8 cellular contexts compared by ENCODE assay signal in genomic region chr13:113759525-113760137, GRCh38. TPM values are rescaled to one million over a fixed set of nuclear protein-coding genes. Genes with fewer than 3 reads are reported as not detected.
DNase-seq lines count a peak whose midpoint lies in the region; ATAC-seq and TF ChIP-seq lines count a peak whose summit lies in the region.

No MANE protein-coding gene starts in this region.

- ATAC-seq in central memory CD8-positive, alpha-beta T cell (replicated peaks; ENCODE audit: extremely low read depth, poor library complexity, severe bottlenecking): no peak
- peak; percentile 4 for ATAC-seq in left lung
- no peak for ATAC-seq in HG03469 (IDR thresholded peaks at IDR 0.05; ENCODE audit: unreplicated experiment)
- no peak for ATAC-seq in HG03457 (IDR thresholded peaks at IDR 0.05; ENCODE audit: unreplicated experiment)

- no peaks in the 10 kb centered on the region for H3K9me2 ChIP-seq in DOHH2 (replicated peaks; ENCODE audit: control insufficient read depth, low read length)
- H3K9me2 ChIP-seq in MM.1S (replicated peaks; ENCODE audit: insufficient read depth, low read length): no peaks in the 10 kb centered on the region

- no peak for DNase-seq in MM.1S
- no peak for DNase-seq in central memory CD8-positive, alpha-beta T cell (ENCODE audit: low spot score in 2 of 2)
- no peak for DNase-seq in left lung
- DNase-seq in substantia nigra (lab: John Stamatoyannopoulos, UW): peak in 1 of 49 donors; percentile 7
- no peak for DNase-seq in activated CD4-positive, alpha-beta T cell treated with anti-CD3 and anti-CD28 coated beads for 4 hours

- no peak for TF ChIP-seq CTCF in DOHH2 (IDR thresholded peaks at IDR 0.05; ENCODE audit: low read depth, low read length, poor library complexity, severe bottlenecking)
- no peak for TF ChIP-seq CTCF in MM.1S (IDR thresholded peaks at IDR 0.05; ENCODE audit: low read length)
- TF ChIP-seq CTCF in left lung (IDR thresholded peaks at IDR 0.05): no peak

- peak overlapping the region; percentile 91 for H3K4me2 ChIP-seq in DOHH2 (ENCODE audit: low read length)
- H3K4me2 ChIP-seq in MM.1S (ENCODE audit: low read depth, low read length): peak overlapping the region; percentile 100

- H3K36me3 Mint-ChIP-seq in central memory CD8-positive, alpha-beta T cell (ENCODE audit: insufficient read depth): peaks cover 4% of the 10 kb centered on the region

- no peak overlapping the region for H3K27ac ChIP-seq in DOHH2 (ENCODE audit: low read depth, low read length)
- no peak overlapping the region for H3K27ac ChIP-seq in MM.1S (ENCODE audit: low read length)
- peak overlapping the region; percentile 70 to 97 for H3K27ac ChIP-seq in left lung
- peak overlapping the region; percentile 49 for H3K27ac ChIP-seq in substantia nigra (ENCODE audit: low read depth, low read length, poor library complexity, severe bottlenecking)

- no peaks in the 10 kb centered on the region for H3K9me3 ChIP-seq in DOHH2 (ENCODE audit: control insufficient read depth, insufficient read depth, low read length)
- no peaks in the 10 kb centered on the region for H3K9me3 ChIP-seq in MM.1S (replicated peaks; ENCODE audit: insufficient read depth, low read length)
- H3K9me3 ChIP-seq in left lung: no peaks in the 10 kb centered on the region

- peaks cover 13% of the 10 kb centered on the region for H3K4me1 Mint-ChIP-seq in central memory CD8-positive, alpha-beta T cell

- no peaks in the 10 kb centered on the region for H3K9me3 Mint-ChIP-seq in central memory CD8-positive, alpha-beta T cell

- H3K4me3 Mint-ChIP-seq in central memory CD8-positive, alpha-beta T cell: peak overlapping the region; percentile 77

- intact Hi-C loops in left lung (cut with DNase I): no loop called here

- H3K27ac Mint-ChIP-seq in central memory CD8-positive, alpha-beta T cell (ENCODE audit: low read depth): peak overlapping the region; percentile 35

- no peaks in the 10 kb centered on the region for H3F3A ChIP-seq in DOHH2 (ENCODE audit: control insufficient read depth, insufficient read depth)
- no peaks in the 10 kb centered on the region for H3F3A ChIP-seq in MM.1S (ENCODE audit: insufficient read depth, low read length)

- H3K79me2 ChIP-seq in DOHH2 (ENCODE audit: control insufficient read depth, low read length) (no peaks in the 10 kb centered on the region), MM.1S (ENCODE audit: low read length) (no peaks in the 10 kb centered on the region)

- H3K36me3 ChIP-seq in DOHH2 (ENCODE audit: control insufficient read depth, low read length) (no peaks in the 10 kb centered on the region), MM.1S (replicated peaks; ENCODE audit: insufficient read depth, low read length) (no peaks in the 10 kb centered on the region), left lung (no peaks in the 10 kb centered on the region)

- H4K20me1 ChIP-seq in DOHH2 (ENCODE audit: control insufficient read depth, insufficient read depth, low read depth, low read length) (no peaks in the 10 kb centered on the region), MM.1S (ENCODE audit: insufficient read depth, low read length) (no peaks in the 10 kb centered on the region)

- peaks cover 75% of the 10 kb centered on the region for H3K27me3 Mint-ChIP-seq in central memory CD8-positive, alpha-beta T cell

- peak overlapping the region; percentile 66 for H2AFZ ChIP-seq in MM.1S (ENCODE audit: low read length)

- H3K4me3 ChIP-seq in DOHH2 (ENCODE audit: low read length) (peak overlapping the region; percentile 78), MM.1S (ENCODE audit: low read length) (peak overlapping the region; percentile 84), left lung (peak overlapping the region; percentile 77 to 79)

- peak overlapping the region; percentile 61 for H3K9ac ChIP-seq in MM.1S (ENCODE audit: low read length)

- peaks cover 30% of the 10 kb centered on the region for H3K27me3 ChIP-seq in DOHH2 (ENCODE audit: control insufficient read depth, low read length)
- no peaks in the 10 kb centered on the region for H3K27me3 ChIP-seq in MM.1S (replicated peaks; ENCODE audit: insufficient read depth, low read length)
- peaks cover 10 to 53% of the 10 kb centered on the region in 2 donors for H3K27me3 ChIP-seq in left lung

- H3K4me1 ChIP-seq in DOHH2 (ENCODE audit: control insufficient read depth, low read length) (peaks cover 15% of the 10 kb centered on the region), MM.1S (ENCODE audit: low read length) (peaks cover 15% of the 10 kb centered on the region), left lung (peaks cover 8 to 18% of the 10 kb centered on the region in 2 donors)

RNA-seq across cellular contexts. Expression of gene TMEM255B, which starts 0.6 kb away (rescaled TPM):
- total RNA-seq in left lung: 10 to 100 TPM; 19.2 to 30.7 TPM

Comparison
In these comparisons a context has a peak if more than half of its experiments do, and no peak if none do; other contexts are left out.
1. H3K27ac ChIP-seq: peak in left lung (2 of 2) and substantia nigra (single experiment); none in DOHH2 (single experiment) and MM.1S (single experiment).
2. Peak in every context shown above with its lines, with median percentiles within 50 percentile points of each other: H3K4me3 ChIP-seq.